Comparison of ENCODE assay signal across 8 cellular contexts in the genomic region with DNA sequence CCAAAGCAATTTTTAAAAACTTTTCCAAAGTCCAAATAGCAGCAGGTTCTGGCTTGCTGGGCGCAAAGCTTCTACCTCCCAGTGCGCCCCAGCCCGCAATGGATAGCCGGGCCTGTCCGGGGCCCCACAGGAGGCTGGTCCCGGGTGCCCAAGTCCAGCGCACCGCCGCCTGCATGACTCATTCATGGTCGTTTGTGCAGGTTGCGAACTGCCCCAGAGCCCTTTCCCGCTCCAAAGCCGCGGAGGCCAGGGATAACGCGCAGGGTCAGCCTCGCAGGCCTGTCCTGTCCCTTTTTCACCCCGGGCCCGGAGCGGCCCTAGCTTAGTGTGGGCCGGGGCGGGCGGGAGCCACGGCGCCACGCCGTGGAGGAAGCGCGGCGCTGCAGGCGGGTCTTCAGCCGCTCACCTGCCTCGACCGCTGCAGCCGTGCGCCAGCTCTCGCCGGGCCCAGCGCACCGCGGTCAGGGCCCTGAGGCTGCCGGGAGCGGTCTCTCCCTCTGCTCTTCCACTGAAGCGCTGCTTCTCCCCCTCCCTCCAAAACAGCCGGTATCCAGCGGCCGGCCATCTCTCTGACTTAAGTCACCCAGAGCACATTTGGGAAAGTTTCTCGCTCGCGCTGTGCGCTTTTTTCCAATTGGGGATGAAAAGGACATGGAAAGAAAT. TPM values are rescaled to one million over a fixed set of nuclear protein-coding genes. Genes with fewer than 3 reads are reported as not detected.
A peak's percentile ranks its signal among the peaks of the same experiment; 100 is the strongest.
DNase-seq lines count a peak whose midpoint lies in the region; TF ChIP-seq lines count a peak whose summit lies in the region.

No MANE protein-coding gene starts in this region.

- peak overlapping the region; percentile 61 for H3K4me3 ChIP-seq in H7 (ENCODE audit: insufficient read depth, low read depth, low read length)

- peak; percentile 95 for DNase-seq in H7
- peak; percentile 76 for DNase-seq in UCSD-AML1 (lab: John Stamatoyannopoulos, UW; ENCODE audit: unreplicated experiment)
- peak in 34 of 61 donors; percentile 17 to 67 (median 40) for DNase-seq in caudate nucleus (lab: John Stamatoyannopoulos, UW)
- DNase-seq in iris pigment epithelial cell (ENCODE audit: low read depth): peak; percentile 70
- DNase-seq in stimulated activated CD4-positive, alpha-beta T cell treated with anti-CD3 and anti-CD28 coated beads, Interleukin-12 subunit alpha, Interleukin-12 subunit beta, amount 100 ng/mL, for 4 hours: peak; percentile 73
- DNase-seq in occipital lobe (lab: John Stamatoyannopoulos, UW): no peak

- no peak overlapping the region for H3K27ac ChIP-seq in caudate nucleus (ENCODE audit: low read depth, low read length)

- peaks cover 65% of the 10 kb centered on the region for H3K27me3 ChIP-seq in H7 (ENCODE audit: control insufficient read depth, insufficient read depth, low read length)

- H3K36me3 ChIP-seq in H7 (replicated peaks; ENCODE audit: control insufficient read depth, insufficient read depth, low read length): no peaks in the 10 kb centered on the region

- TF ChIP-seq CTCF in GM12872 (IDR thresholded peaks at IDR 0.05; ENCODE audit: insufficient read depth, low read depth, low read length) (peak; percentile 91), LNCAP (IDR thresholded peaks at IDR 0.05) (peak; percentile 83)

RNA-seq across cellular contexts. Expression of gene EGR2, which starts 1.7 kb away (rescaled TPM):
- 0.14 and 0.96 TPM in 2 replicates for total RNA-seq in H7 (2014; rRNA removed; shearing (Covaris generic))
- total RNA-seq in occipital lobe: 1.6 TPM

RNA-seq across cellular contexts. Expression of gene ADO, which starts 13.4 kb away (rescaled TPM):
- 48.5 and 51.0 TPM in 2 replicates for total RNA-seq in H7 (2014; rRNA removed; shearing (Covaris generic))
- total RNA-seq in occipital lobe: 38.7 TPM
